ENCODE assay signal across 1 cellular context in genomic region chr12:52263761-52264434, GRCh38.
TF ChIP-seq lines count a peak whose summit lies in the region.

No MANE protein-coding gene starts in this region.

TF ChIP-seq in IMR-90, 13 proteins besides CTCF, POLR2A, EP300 and RAD21:
- TF ChIP-seq ELK1 (IDR thresholded peaks at IDR 0.05; ENCODE audit: borderline replicate concordance, low read depth, low read length) (no peak), BHLHE40 (IDR thresholded peaks at IDR 0.05; ENCODE audit: low read depth, low read length) (no peak), USF2 (IDR thresholded peaks at IDR 0.05; ENCODE audit: low read depth, low read length) (no peak), NFE2L2 (IDR thresholded peaks at IDR 0.05; ENCODE audit: low read depth, low read length) (no peak), SMC3 (IDR thresholded peaks at IDR 0.05; ENCODE audit: low read depth, low read length) (no peak)
